ENCODE assay signal across 8 cellular contexts in the genomic region with DNA sequence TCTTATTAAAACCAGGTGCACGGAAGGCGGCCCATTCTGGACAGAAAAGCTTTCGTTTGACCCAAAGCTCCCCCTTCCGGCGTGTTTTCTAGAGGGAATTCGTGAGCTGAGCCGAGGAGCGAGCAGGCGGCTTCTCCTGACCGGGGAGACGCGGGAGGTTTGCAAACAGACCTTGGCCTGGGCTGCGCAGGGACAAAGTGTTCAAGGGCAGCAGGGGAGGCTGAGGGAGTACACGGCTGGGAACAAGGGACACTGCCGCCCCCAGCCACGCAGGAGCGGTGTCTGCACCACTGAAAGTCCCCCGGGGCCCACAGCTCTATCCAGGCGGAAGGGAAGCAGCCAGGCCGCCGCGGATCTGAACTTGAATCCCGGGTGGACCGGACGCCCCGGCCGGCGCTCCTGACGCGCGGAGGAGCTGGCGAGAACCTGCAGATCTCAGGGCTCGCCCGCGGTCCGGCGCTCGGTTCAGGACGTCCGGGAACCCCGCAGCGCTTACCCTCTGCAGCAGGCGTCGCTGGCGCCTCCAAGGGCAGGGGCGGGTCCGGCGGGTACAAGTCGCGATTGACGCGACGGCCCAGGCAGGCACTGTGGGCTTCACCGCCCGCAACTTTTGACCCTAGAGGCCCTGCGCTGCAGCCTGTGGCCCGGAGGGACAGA.
DNase-seq lines count a peak whose midpoint lies in the region; ATAC-seq and TF ChIP-seq lines count a peak whose summit lies in the region.

No MANE protein-coding gene starts in this region.

- DNase-seq in AG09319 (ENCODE audit: extremely low read depth, low read depth) (peak; percentile 24), fibroblast of the conjunctiva (ENCODE audit: low read depth) (peak; percentile 21), natural killer cell (no peak), tibial nerve (ENCODE audit: low spot score in 2 of 2) (peak; percentile 48 to 71), NCI-H774 (lab: John Stamatoyannopoulos, UW) (no peak), NCI-H2029 treated with DMSO at 0.1 percent for 48 hours (lab: John Stamatoyannopoulos, UW) (no peak)
- DNase-seq in activated T-cell treated with anti-CD3 and anti-CD28 coated beads, Interleukin-2, amount 50 U/mL, for 24 hours: peak; percentile 48

- peak overlapping the region; percentile 24 to 50 (median 34) for H3K4me3 ChIP-seq in tibial nerve

- TF ChIP-seq POLR2A in tibial nerve (IDR thresholded peaks at IDR 0.05): no peak

- intact Hi-C loops in natural killer cell (cut with micrococcal nuclease): no loop called here

- TF ChIP-seq EP300 in tibial nerve (IDR thresholded peaks at IDR 0.05): no peak

- peaks cover 63% of the 10 kb centered on the region for H3K27me3 Mint-ChIP-seq in activated T-cell treated with anti-CD3 and anti-CD28 coated beads, Interleukin-2, amount 50 U/mL, for 24 hours
- H3K27me3 Mint-ChIP-seq in natural killer cell (ENCODE audit: low read depth in 2 of 2): peaks cover 41 to 48% of the 10 kb centered on the region in 2 donors

- 1 to 5% methylated on average over 32 to 50 of the region's 57 CpGs for WGBS in tibial nerve, 2 donors

- ATAC-seq in HG02938 (IDR thresholded peaks at IDR 0.05; ENCODE audit: unreplicated experiment) (peak; percentile 45), natural killer cell (peak in 2 of 3 donors; percentile 24 to 73)

- H3K36me3 ChIP-seq in tibial nerve: no peaks in the 10 kb centered on the region

- peaks cover 4% of the 10 kb centered on the region for H3K9me3 Mint-ChIP-seq in activated T-cell treated with anti-CD3 and anti-CD28 coated beads, Interleukin-2, amount 50 U/mL, for 24 hours
- no peaks in the 10 kb centered on the region for H3K9me3 Mint-ChIP-seq in natural killer cell

- peaks cover 0 to 16% (median 0%) of the 10 kb centered on the region in 4 donors for H3K4me1 ChIP-seq in tibial nerve

- peaks cover 17% of the 10 kb centered on the region for H3K4me1 Mint-ChIP-seq in activated T-cell treated with anti-CD3 and anti-CD28 coated beads, Interleukin-2, amount 50 U/mL, for 24 hours (ENCODE audit: low read depth)
- peaks cover 5 to 14% of the 10 kb centered on the region in 2 donors for H3K4me1 Mint-ChIP-seq in natural killer cell

- peak overlapping the region in 1 of 4 donors; percentile 69 for H3K27ac ChIP-seq in tibial nerve

- no peaks in the 10 kb centered on the region for H3K27me3 ChIP-seq in tibial nerve

- H3K36me3 Mint-ChIP-seq in activated T-cell treated with anti-CD3 and anti-CD28 coated beads, Interleukin-2, amount 50 U/mL, for 24 hours (ENCODE audit: low read depth): no peaks in the 10 kb centered on the region
- H3K36me3 Mint-ChIP-seq in natural killer cell: no peaks in the 10 kb centered on the region

- TF ChIP-seq CTCF in AG09319 (IDR thresholded peaks at IDR 0.05; ENCODE audit: low read depth, low read length) (peak; percentile 48), natural killer cell (IDR thresholded peaks at IDR 0.05) (no peak), tibial nerve (IDR thresholded peaks at IDR 0.05) (peak in 4 of 5 experiments; percentile 16 to 41 (median 36))

- peak overlapping the region; percentile 69 for H3K4me3 Mint-ChIP-seq in activated T-cell treated with anti-CD3 and anti-CD28 coated beads, Interleukin-2, amount 50 U/mL, for 24 hours
- H3K4me3 Mint-ChIP-seq in natural killer cell: peak overlapping the region; percentile 80

- no peaks in the 10 kb centered on the region for H3K9me3 ChIP-seq in tibial nerve

- H3K27ac Mint-ChIP-seq in activated T-cell treated with anti-CD3 and anti-CD28 coated beads, Interleukin-2, amount 50 U/mL, for 24 hours: no peak overlapping the region
- H3K27ac Mint-ChIP-seq in natural killer cell: no peak overlapping the region

Comparison
In these comparisons a context has a peak if more than half of its experiments do, and no peak if none do; other contexts are left out.
1. DNase-seq: peak in AG09319 (single experiment), activated T-cell treated with anti-CD3 and anti-CD28 coated beads, Interleukin-2, amount 50 U/mL, for 24 hours (single experiment), fibroblast of the conjunctiva (single experiment) and tibial nerve (2 of 2); none in natural killer cell (single experiment), NCI-H774 (single experiment) and NCI-H2029 treated with DMSO at 0.1 percent for 48 hours (single experiment).